In genomic region chr17:57740225-57740528, GRCh38 we compare ENCODE assay signal across 1 cellular context.
TF ChIP-seq lines count a peak whose summit lies in the region.

No MANE protein-coding gene starts in this region.

TF ChIP-seq in K562, 482 proteins besides CTCF, POLR2A, EP300 and RAD21:
- TF ChIP-seq TCF3 (CRISPR knock-in tag; IDR thresholded peaks at IDR 0.05): no peak
- peak; percentile 4; the same call in 1 of the 2 replicates for TF ChIP-seq CTBP1 (IDR thresholded peaks at IDR 0.05; ENCODE audit: borderline replicate concordance)
